Comparison of ENCODE assay signal across 10 cellular contexts in genomic region chr17:38443356-38444026, GRCh38. TPM values are rescaled to one million over a fixed set of nuclear protein-coding genes. Genes with fewer than 3 reads are reported as not detected.
DNase-seq lines count a peak whose midpoint lies in the region; ATAC-seq and TF ChIP-seq lines count a peak whose summit lies in the region.
"Had no signal": no experiment of that assay in that cellular context is flagged by ENCODE, and none has a peak within 500 bp of the region (broad histone marks: within the 10 kb centered on the region; RNA-seq: fewer than 3 reads in every experiment).

No MANE protein-coding gene starts in this region.

- peak; percentile 3; the same call in 1 of the 3 replicates for ATAC-seq in SK-N-SH treated with all-trans-retinoic acid at 6 μM for 48 hours
- ATAC-seq in IMR-90 (ENCODE audit: low read depth), result no peak
- ATAC-seq in HG03354 (IDR thresholded peaks at IDR 0.05; ENCODE audit: poor library complexity, severe bottlenecking, unreplicated experiment), result no peak

- H3F3A ChIP-seq in SK-N-SH (replicated peaks; ENCODE audit: insufficient read depth), result peaks cover 6% of the 10 kb centered on the region

- H3K79me2 ChIP-seq in SK-N-SH (ENCODE audit: insufficient read depth), result peaks cover 86% of the 10 kb centered on the region

- H4K20me1 ChIP-seq in SK-N-SH (ENCODE audit: insufficient read depth) (peaks cover 59% of the 10 kb centered on the region), IMR-90 (ENCODE audit: insufficient read depth, low read length) (peaks cover 67% of the 10 kb centered on the region)

- H3K27ac ChIP-seq in SK-N-SH (ENCODE audit: low read depth in 2 of 2, low read length in 1 of 2), result no peak overlapping the region
- no peak overlapping the region for H3K27ac ChIP-seq in IMR-90 (ENCODE audit: insufficient read depth, low read length)
- H3K27ac ChIP-seq in stomach smooth muscle (ENCODE audit: low read length), result peak overlapping the region; percentile 64

- H3K14ac ChIP-seq in IMR-90 (replicated peaks; ENCODE audit: low read depth, low read length), result no peak overlapping the region

- peaks cover 49% of the 10 kb centered on the region for H3K4me1 Mint-ChIP-seq in chondrocyte (ENCODE audit: low read depth)

- DNase-seq in SK-N-SH, result no peak
- DNase-seq in IMR-90, result no peak
- no peak for DNase-seq in chondrocyte (ENCODE audit: low spot score)
- no peak for DNase-seq in putamen (ENCODE audit: low spot score)
- DNase-seq in COLO829 (ENCODE audit: low spot score), result no peak

- H3K4me3 Mint-ChIP-seq in chondrocyte (ENCODE audit: unreplicated experiment), result no peak overlapping the region
- H3K4me3 Mint-ChIP-seq: activated naive CD8-positive, alpha-beta T cell treated with anti-CD3 and anti-CD28 coated beads, Interleukin-2, amount 10 ng/mL, durations not matched to agents 7 days and 5 days; central memory CD8-positive, alpha-beta T cell had no signal

- H3K9me3 Mint-ChIP-seq in chondrocyte (ENCODE audit: low read depth), result no peaks in the 10 kb centered on the region
- H3K9me3 Mint-ChIP-seq: activated naive CD8-positive, alpha-beta T cell treated with anti-CD3 and anti-CD28 coated beads, Interleukin-2, amount 10 ng/mL, durations not matched to agents 7 days and 5 days; central memory CD8-positive, alpha-beta T cell had no signal

- H3K4ac ChIP-seq in IMR-90 (ENCODE audit: low read depth, low read length), result peak overlapping the region; percentile 52

- no TSS peak for BruUV-seq in IMR-90 (replicated peaks; lab: Mats Ljungman, UMichigan)

- intact Hi-C loops in IMR-90 (cut with micrococcal nuclease), result loop anchor here (5.0 kb wide), 2 partner anchors 44 to 224 kb away; no protein-coding TSS in a partner anchor

- H2AK5ac ChIP-seq in IMR-90 (ENCODE audit: low read depth, low read length), result peak overlapping the region; percentile 76; the same call in 1 of the 2 replicates

- H2AK9ac ChIP-seq in IMR-90 (replicated peaks; ENCODE audit: low read depth, low read length, poor library complexity), result peak overlapping the region; percentile 82

- no peak for TF ChIP-seq POLR2A in IMR-90 (IDR thresholded peaks at IDR 0.05; ENCODE audit: low read depth, low read length)

- H4K91ac ChIP-seq in IMR-90 (ENCODE audit: insufficient read depth, low read depth, low read length), result no peak overlapping the region

- no peak for TF ChIP-seq RAD21 in SK-N-SH (IDR thresholded peaks at IDR 0.05; ENCODE audit: low read length)
- no peak for TF ChIP-seq RAD21 in IMR-90 (IDR thresholded peaks at IDR 0.05; ENCODE audit: low read length)

- H2AFZ ChIP-seq in SK-N-SH (ENCODE audit: low read depth) (no peak overlapping the region), IMR-90 (replicated peaks; ENCODE audit: low read length, poor library complexity) (no peak overlapping the region)

- dilution Hi-C loops in IMR-90 (cut with HindIII; ENCODE audit: low sequenced_read_pairs, unreplicated experiment), result no loop called here

- CTCF ChIA-PET in SK-N-SH (lab: Yijun Ruan, JAX) (interaction anchor here (0.6 to 12.8 kb wide), 36 partner anchors 9 to 226 kb away, joined by 3 to 146 read pairs (median 4); partner anchors contain the start of genes ARHGAP23 and SOCS7), IMR-90 (lab: Yijun Ruan, JAX) (interaction anchor here (0.9 kb wide), 2 partner anchors 8 to 22 kb away, joined by 3 to 4 read pairs; no protein-coding TSS in a partner anchor)

- TF ChIP-seq CTCF in SK-N-SH (IDR thresholded peaks at IDR 0.05), result no peak
- TF ChIP-seq CTCF in IMR-90 (conservative IDR thresholded peaks at IDR 0.05; ENCODE audit: low read depth, low read length), result no peak
- TF ChIP-seq CTCF in chondrocyte (IDR thresholded peaks at IDR 0.05), result no peak

- no peak overlapping the region for H4K5ac ChIP-seq in IMR-90 (ENCODE audit: low read depth, low read length)

- H3K56ac ChIP-seq in IMR-90 (ENCODE audit: extremely low read depth, insufficient read depth, low read length), result no peak overlapping the region

- H3K9ac ChIP-seq in SK-N-SH (no peak overlapping the region), IMR-90 (ENCODE audit: low read depth, low read length) (no peak overlapping the region), stomach smooth muscle (ENCODE audit: low read length in 2 of 2) (no peak overlapping the region)

- H2BK20ac ChIP-seq in IMR-90 (ENCODE audit: low read depth, low read length), result no peak overlapping the region

- no peaks in the 10 kb centered on the region for H3K27me3 Mint-ChIP-seq in chondrocyte (ENCODE audit: low read depth)

- peaks cover 2% of the 10 kb centered on the region for H3K36me3 Mint-ChIP-seq in chondrocyte (ENCODE audit: low read depth)
- H3K36me3 Mint-ChIP-seq: activated naive CD8-positive, alpha-beta T cell treated with anti-CD3 and anti-CD28 coated beads, Interleukin-2, amount 10 ng/mL, durations not matched to agents 7 days and 5 days had no signal

- in situ Hi-C loops in IMR-90 (cut with MboI; ENCODE audit: low sequenced_read_pairs), result loop anchor here (5.0 kb wide), 1 partner anchor 39 kb away; no protein-coding TSS in a partner anchor

- H3K4me2 ChIP-seq in SK-N-SH, result no peak overlapping the region
- no peak overlapping the region for H3K4me2 ChIP-seq in IMR-90 (ENCODE audit: low read depth, low read length)

- H2BK120ac ChIP-seq in IMR-90 (ENCODE audit: low read depth, low read length), result no peak overlapping the region

- peaks cover 22% of the 10 kb centered on the region for H3K9me1 ChIP-seq in IMR-90 (ENCODE audit: insufficient read depth, low read length)

- no peak overlapping the region for H4K8ac ChIP-seq in IMR-90 (ENCODE audit: low read depth in 2 of 2, low read length in 2 of 2)

- TF ChIP-seq EP300 in SK-N-SH (IDR thresholded peaks at IDR 0.05; ENCODE audit: borderline replicate concordance in 1 of 2, low read depth in 1 of 2, low read length in 1 of 2), result no peak

- H3K9me2 ChIP-seq in SK-N-SH, result no peaks in the 10 kb centered on the region

- no peak overlapping the region for H2BK15ac ChIP-seq in IMR-90 (ENCODE audit: low read depth, low read length)

- peak overlapping the region; percentile 32; the same call in 1 of the 2 replicates for H3K23ac ChIP-seq in IMR-90 (ENCODE audit: low read depth, low read length)

- H3K27ac Mint-ChIP-seq in chondrocyte (ENCODE audit: unreplicated experiment), result peak overlapping the region; percentile 17
- H3K27ac Mint-ChIP-seq: activated naive CD8-positive, alpha-beta T cell treated with anti-CD3 and anti-CD28 coated beads, Interleukin-2, amount 10 ng/mL, durations not matched to agents 7 days and 5 days had no signal

- H3K27me3 ChIP-seq in SK-N-SH (ENCODE audit: insufficient read depth), result no peaks in the 10 kb centered on the region
- H3K27me3 ChIP-seq in IMR-90 (ENCODE audit: control insufficient read depth, insufficient read depth, low read length), result no peaks in the 10 kb centered on the region
- no peaks in the 10 kb centered on the region for H3K27me3 ChIP-seq in stomach smooth muscle (ENCODE audit: control insufficient read depth in 1 of 2, insufficient read depth in 2 of 2, low read length in 2 of 2)

- H3K18ac ChIP-seq in IMR-90 (ENCODE audit: low read depth, low read length), result no peak overlapping the region

- H3K4me1 ChIP-seq in SK-N-SH (ENCODE audit: control insufficient read depth in 1 of 2, insufficient read depth in 2 of 2, low read depth in 1 of 2, low read length in 1 of 2) (peaks cover 8 to 17% of the 10 kb centered on the region in 2 experiments; a peak in 2 of 4 replicates), IMR-90 (ENCODE audit: control insufficient read depth, insufficient read depth, low read length) (peaks cover 25% of the 10 kb centered on the region), stomach smooth muscle (ENCODE audit: control insufficient read depth, insufficient read depth, low read length) (peaks cover 45% of the 10 kb centered on the region)

- H3K4me3 ChIP-seq in SK-N-SH (ENCODE audit: low read depth in 2 of 2, low read length in 1 of 2), result no peak overlapping the region
- H3K4me3 ChIP-seq in IMR-90 (ENCODE audit: insufficient read depth, low read depth, low read length), result no peak overlapping the region
- H3K4me3 ChIP-seq in stomach smooth muscle (ENCODE audit: low read length in 2 of 2), result peak overlapping the region in 1 of 2 donors; percentile 15

- H3K79me1 ChIP-seq in IMR-90 (ENCODE audit: low read depth in 1 of 2, low read length in 2 of 2), result peaks cover 28 to 85% of the 10 kb centered on the region in 2 experiments

- 59% methylated on average over 6 of the region's 7 CpGs for WGBS in SK-N-SH (ENCODE audit: low lambda C conversion rate)
- 61% methylated on average over 2 of the region's 7 CpGs; no CpG with 5 or more reads in 1 of the 2 experiments for WGBS in IMR-90 (ENCODE audit: extremely low coverage in 2 of 2, insufficient read length in 1 of 2), 2 experiments

- H3K9me3 ChIP-seq in SK-N-SH (no peaks in the 10 kb centered on the region), IMR-90 (ENCODE audit: control insufficient read depth, insufficient read depth, low read length) (no peaks in the 10 kb centered on the region), stomach smooth muscle (ENCODE audit: control insufficient read depth in 2 of 2, low read length in 2 of 2) (no peaks in the 10 kb centered on the region)

- H3K36me3 ChIP-seq in SK-N-SH (replicated peaks in 1 of 2; ENCODE audit: control insufficient read depth in 1 of 2, insufficient read depth in 2 of 2, low read length in 1 of 2), result peaks cover 0 to 8% of the 10 kb centered on the region in 2 experiments
- peaks cover 3% of the 10 kb centered on the region; the same call in 1 of the 2 replicates for H3K36me3 ChIP-seq in IMR-90 (ENCODE audit: control insufficient read depth, insufficient read depth, low read length)
- H3K36me3 ChIP-seq in stomach smooth muscle (ENCODE audit: control insufficient read depth in 2 of 2, insufficient read depth in 2 of 2, low read length in 2 of 2), result no peaks in the 10 kb centered on the region

- no peak overlapping the region for H2BK5ac ChIP-seq in IMR-90 (ENCODE audit: low read depth, low read length, poor library complexity, severe bottlenecking)

- POLR2A ChIA-PET in SK-N-SH (lab: Yijun Ruan, JAX) (interaction anchor here (0.6 kb wide), 1 partner anchor 30 kb away, joined by 3 read pairs; no protein-coding TSS in a partner anchor), IMR-90 (lab: Charles Lee; ENCODE audit: unreplicated experiment) (no interaction called here)

TF ChIP-seq in SK-N-SH treated with all-trans-retinoic acid at 6 μM for 48 hours, 23 proteins besides CTCF, POLR2A, EP300 and RAD21 (continues in another document):
- no peak for TF ChIP-seq ZFP3 (CRISPR knock-in tag; IDR thresholded peaks at IDR 0.05)
- TF ChIP-seq GLIS3 (CRISPR knock-in tag; IDR thresholded peaks at IDR 0.05), result no peak

TF ChIP-seq in SK-N-SH, 30 proteins besides CTCF, POLR2A, EP300 and RAD21 (continues in another document):
- no peak for TF ChIP-seq RFX5 (IDR thresholded peaks at IDR 0.05; ENCODE audit: low read length)

TF ChIP-seq in IMR-90, 13 proteins besides CTCF, POLR2A, EP300 and RAD21 (continues in another document):
- no peak for TF ChIP-seq CHD1 (IDR thresholded peaks at IDR 0.05; ENCODE audit: low read depth, low read length)

RNA-seq across cellular contexts. Expression of gene ARHGAP23, which starts 15.2 kb away (rescaled TPM):
- polyA plus RNA-seq in SK-N-SH (2012; rRNA removed) (10.6 and 19.2 TPM in 2 replicates), IMR-90 (2012; rRNA removed) (42.7 and 43.3 TPM in 2 replicates)
- 14.2 and 19.1 TPM in 2 replicates for polyA plus RNA-seq in SK-N-SH (2012; cell fraction: cytosol; rRNA removed)
- 31.5 and 36.7 TPM in 2 replicates for polyA plus RNA-seq in SK-N-SH (2012; cell fraction: nucleus; rRNA removed)
- total RNA-seq in IMR-90 (2012; rRNA removed) (9.3 and 17.8 TPM in 2 replicates), chondrocyte (109 to 165 TPM (median 157 TPM) in 3 replicates)
- 30.0 and 40.5 TPM in 2 replicates for polyA plus RNA-seq in IMR-90 (2012; cell fraction: cytosol; rRNA removed)
- 56.1 and 68.3 TPM in 2 replicates for polyA plus RNA-seq in IMR-90 (2012; cell fraction: nucleus; rRNA removed; ENCODE audit: low replicate concordance)
